ENCODE assay signal across 29 cellular contexts in genomic region chr18:78526923-78527775, GRCh38.
DNase-seq lines count a peak whose midpoint lies in the region; ATAC-seq, FAIRE-seq and TF ChIP-seq lines count a peak whose summit lies in the region.
"Had no signal": no experiment of that assay in that cellular context is flagged by ENCODE, and none has a peak within 500 bp of the region (broad histone marks: within the 10 kb centered on the region; RNA-seq: fewer than 3 reads in every experiment).

No MANE protein-coding gene starts in this region.

- no peak for FAIRE-seq in K562 (lab: Jason Lieb, UNC)
- FAIRE-seq: GM12878, GM19239 had no signal

- H4K91ac ChIP-seq in H9 (ENCODE audit: insufficient read length, low read depth, low read length) = no peak overlapping the region

- peaks cover 0 to 4% of the 10 kb centered on the region in 2 experiments; a peak in 1 of 4 replicates for H3K4me1 Mint-ChIP-seq in H9
- H3K4me1 Mint-ChIP-seq in osteocyte (ENCODE audit: unreplicated experiment) = no peaks in the 10 kb centered on the region
- H3K4me1 Mint-ChIP-seq: activated CD8-positive, alpha-beta memory T cell treated with anti-CD3 and anti-CD28 coated beads, Interleukin-2, amount 10 ng/mL, durations not matched to agents 7 days and 5 days had no signal

- no peak overlapping the region for H3K27ac ChIP-seq in H9 (ENCODE audit: insufficient read length, low read depth, low read length)
- no peak overlapping the region for H3K27ac ChIP-seq in K562 (ENCODE audit: extremely low read depth, low read depth, low read length)
- H3K27ac ChIP-seq: BLaER1, dorsolateral prefrontal cortex, HL-60, KMS-11, Peyer's patch, right lobe of liver, stomach, tibial artery had no signal

- no peak overlapping the region for H4K8ac ChIP-seq in H9 (replicated peaks; ENCODE audit: insufficient read length, low read depth, low read length)

- H3K4me3 Mint-ChIP-seq in H9 (no peak overlapping the region), osteocyte (ENCODE audit: unreplicated experiment) (no peak overlapping the region)
- H3K4me3 Mint-ChIP-seq: activated CD8-positive, alpha-beta memory T cell treated with anti-CD3 and anti-CD28 coated beads, Interleukin-2, amount 10 ng/mL, durations not matched to agents 7 days and 5 days had no signal

- peak; percentile 55 for DNase-seq in H9
- DNase-seq in K562 (ENCODE audit: extremely low read depth in 1 of 4, low spot score in 3 of 4) = no peak
- DNase-seq in iPS-NIHi11 (ENCODE audit: low spot score) = peak; percentile 46
- DNase-seq in osteocyte (ENCODE audit: extremely low spot score, unreplicated experiment) = peak; percentile 76
- DNase-seq in SKM-1 treated with dmso at 0.1 percent for 144 hours (lab: John Stamatoyannopoulos, UW; ENCODE audit: unreplicated experiment) = no peak
- DNase-seq in activated gamma-delta T cell (lab: John Stamatoyannopoulos, UW) = no peak
- DNase-seq in NCI-H1105 (lab: John Stamatoyannopoulos, UW) = no peak
- DNase-seq: activated CD8-positive, alpha-beta memory T cell treated with anti-CD3 and anti-CD28 coated beads, Interleukin-2, amount 10 ng/mL, durations not matched to agents 7 days and 5 days; activated naive CD4-positive, alpha-beta T cell treated with Interleukin-2 at 50 U/mL for 16 hours; activated T-cell treated with anti-CD3 and anti-CD28 coated beads, Interleukin-2, amount 50 U/mL, for 48 hours; cerebellar nuclear complex; dorsolateral prefrontal cortex; foreskin melanocyte; GOT3; MG63; NCI-H1417 treated with DMSO at 0.1 percent for 48 hours; NCI-H2081; NCI-H526; Peyer's patch; right lobe of liver; stimulated activated CD4-positive, alpha-beta T cell treated with anti-CD3 and anti-CD28 coated beads, Interleukin-12 subunit alpha, Interleukin-12 subunit beta, amount 100 ng/mL, for 4 hours; stimulated activated CD4-positive, alpha-beta T cell treated with anti-CD3 and anti-CD28 coated beads, Interleukin-2, amount 100 ng/mL, for 48 hours; stomach; tibial artery had no signal

- peak overlapping the region; percentile 5 for H4K5ac ChIP-seq in H9 (ENCODE audit: insufficient read length, low read depth, low read length)

- POLR2A ChIA-PET in K562 (lab: Yijun Ruan, JAX) = no interaction called here

- H2BK5ac ChIP-seq in H9 (ENCODE audit: insufficient read length, low read length) = no peak overlapping the region

- H3K27ac Mint-ChIP-seq in H9 (no peak overlapping the region), osteocyte (ENCODE audit: unreplicated experiment) (no peak overlapping the region)
- H3K27ac Mint-ChIP-seq: activated CD8-positive, alpha-beta memory T cell treated with anti-CD3 and anti-CD28 coated beads, Interleukin-2, amount 10 ng/mL, durations not matched to agents 7 days and 5 days had no signal

- H2BK120ac ChIP-seq in H9 (ENCODE audit: low read depth, low read length, poor library complexity, severe bottlenecking) = no peak overlapping the region

- no CpG with 5 or more reads among the region's 20 CpGs for WGBS in H9 (ENCODE audit: extremely low coverage, insufficient read length, low lambda C conversion rate)
- 2% methylated on average over 13 of the region's 20 CpGs for WGBS in K562 (ENCODE audit: insufficient coverage, low coverage, missing lambda C conversion rate)

- H3K36me3 ChIP-seq in K562 (ENCODE audit: control insufficient read depth, insufficient read depth, low read length) = no peaks in the 10 kb centered on the region
- H3K36me3 ChIP-seq: BLaER1, MG63, Peyer's patch, right lobe of liver, stomach, tibial artery had no signal

- H4K20me1 ChIP-seq in H9 (ENCODE audit: control insufficient read depth, insufficient read depth, insufficient read length) (no peaks in the 10 kb centered on the region), K562 (replicated peaks; ENCODE audit: control insufficient read depth, insufficient read depth, low read length) (no peaks in the 10 kb centered on the region)
- H4K20me1 ChIP-seq: BLaER1 had no signal

- TF ChIP-seq CTCF in H9 (conservative IDR thresholded peaks at IDR 0.05) (peak; percentile 34), K562 (IDR thresholded peaks at IDR 0.05 in 2 of 3, conservative IDR thresholded peaks at IDR 0.05 in 1 of 3; ENCODE audit: insufficient read depth in 2 of 3, low read depth in 1 of 3, low read length in 3 of 3) (no peak), osteocyte (IDR thresholded peaks at IDR 0.05) (no peak)

- H3K27me3 ChIP-seq in H9 (ENCODE audit: insufficient read depth, low read length) (no peaks in the 10 kb centered on the region), K562 (ENCODE audit: control insufficient read depth in 2 of 2, insufficient read depth in 2 of 2, low read length in 2 of 2) (peaks cover 2 to 21% of the 10 kb centered on the region in 2 experiments; a peak in 2 of 5 replicates)
- H3K27me3 ChIP-seq: BLaER1, Peyer's patch, right lobe of liver had no signal

- H2BK15ac ChIP-seq in H9 (ENCODE audit: low read depth, low read length) = 0 out of 2 replicates have a peak overlapping the region, but pooled peaks have one; percentile 20

- no peak overlapping the region for H2BK20ac ChIP-seq in H9 (ENCODE audit: low read depth, low read length, poor library complexity, severe bottlenecking)

- CTCF ChIA-PET in K562 (lab: Yijun Ruan, JAX; ENCODE audit: low intra/inter-chr PET ratio) = no interaction called here

- no peak overlapping the region for H3K4me3 ChIP-seq in K562
- H3K4me3 ChIP-seq: BLaER1, dorsolateral prefrontal cortex, GM12878, MG63, Peyer's patch, right lobe of liver, stomach, tibial artery had no signal

- H3K36me3 Mint-ChIP-seq in H9 (ENCODE audit: insufficient read depth in 1 of 3, low read depth in 3 of 3) = no peaks in the 10 kb centered on the region
- no peaks in the 10 kb centered on the region for H3K36me3 Mint-ChIP-seq in osteocyte (ENCODE audit: unreplicated experiment)
- H3K36me3 Mint-ChIP-seq: activated CD8-positive, alpha-beta memory T cell treated with anti-CD3 and anti-CD28 coated beads, Interleukin-2, amount 10 ng/mL, durations not matched to agents 7 days and 5 days had no signal

- H3K27me3 Mint-ChIP-seq in H9 (ENCODE audit: low read depth) (no peaks in the 10 kb centered on the region; the same call in 1 of the 2 replicates), osteocyte (ENCODE audit: unreplicated experiment) (no peaks in the 10 kb centered on the region)
- H3K27me3 Mint-ChIP-seq: activated CD8-positive, alpha-beta memory T cell treated with anti-CD3 and anti-CD28 coated beads, Interleukin-2, amount 10 ng/mL, durations not matched to agents 7 days and 5 days had no signal

- TF ChIP-seq POLR2A in K562 (conservative IDR thresholded peaks at IDR 0.05) = no peak

- no peak overlapping the region for H3K56ac ChIP-seq in H9 (ENCODE audit: insufficient read length, low read depth, low read length)

- H3K23me2 ChIP-seq in H9 (ENCODE audit: insufficient read length, low read depth, low read length, poor library complexity, severe bottlenecking) = no peaks in the 10 kb centered on the region

- TF ChIP-seq EP300 in K562 (IDR thresholded peaks at IDR 0.05; ENCODE audit: low read length) = no peak

- peak; percentile 60 for ATAC-seq in K562
- ATAC-seq: activated CD8-positive, alpha-beta memory T cell treated with anti-CD3 and anti-CD28 coated beads, Interleukin-2, amount 10 ng/mL, durations not matched to agents 7 days and 5 days; GM12878 had no signal

- BruUV-seq in K562 (replicated peaks; lab: Mats Ljungman, UMichigan) = no TSS peak

- H3K9me3 Mint-ChIP-seq in H9 (no peaks in the 10 kb centered on the region; a peak in 1 of 5 replicates), osteocyte (ENCODE audit: unreplicated experiment) (peaks cover 43% of the 10 kb centered on the region)

- in situ Hi-C loops in K562 (cut with MboI) = no loop called here

- H3K79me2 ChIP-seq in H9 (ENCODE audit: insufficient read depth, low read length) (no peaks in the 10 kb centered on the region), K562 (ENCODE audit: control insufficient read depth, insufficient read depth, low read length) (no peaks in the 10 kb centered on the region)

- no peaks in the 10 kb centered on the region for H3K9me3 ChIP-seq in H9 (ENCODE audit: control insufficient read depth, low read depth, low read length)
- no peaks in the 10 kb centered on the region for H3K9me3 ChIP-seq in K562 (replicated peaks; ENCODE audit: control insufficient read depth, insufficient read depth, low read depth, low read length)
- H3K9me3 ChIP-seq: BLaER1, MG63, Peyer's patch, right lobe of liver, stomach, tibial artery had no signal

- no peak overlapping the region for H2BK12ac ChIP-seq in H9 (ENCODE audit: insufficient read length, low read depth, low read length)

- H3K4me1 ChIP-seq in H9 (ENCODE audit: insufficient read depth, low read length) = no peaks in the 10 kb centered on the region
- 0 out of 5 replicates have a peak, but pooled peaks cover 0 to 3% of the 10 kb centered on the region in 2 experiments for H3K4me1 ChIP-seq in K562 (replicated peaks in 1 of 2; ENCODE audit: control insufficient read depth in 2 of 2, insufficient read depth in 2 of 2, low read length in 2 of 2)
- H3K4me1 ChIP-seq: Peyer's patch, right lobe of liver had no signal

- no peak overlapping the region for H3K4me2 ChIP-seq in H9 (ENCODE audit: insufficient read depth, insufficient read length, low read length)
- no peak overlapping the region for H3K4me2 ChIP-seq in K562 (ENCODE audit: insufficient read depth, low read length)
- H3K4me2 ChIP-seq: BLaER1, KMS-11 had no signal

- no peak overlapping the region for H3K9ac ChIP-seq in H9 (ENCODE audit: extremely low read depth, insufficient read length, low read length)
- no peak overlapping the region; a peak in 1 of 4 replicates for H3K9ac ChIP-seq in K562 (ENCODE audit: insufficient read depth in 1 of 2, low read depth in 2 of 2, low read length in 2 of 2)
- H3K9ac ChIP-seq: BLaER1, KMS-11 had no signal

- intact Hi-C loops in K562 (cut with micrococcal nuclease) = no loop called here

- no peak for TF ChIP-seq RAD21 in K562 (CRISPR knock-in tag; conservative IDR thresholded peaks at IDR 0.05 in 1 of 2, IDR thresholded peaks at IDR 0.05 in 1 of 2)

- H3K23ac ChIP-seq in H9 (ENCODE audit: insufficient read length, low read depth, low read length) = no peak overlapping the region

- H2AK5ac ChIP-seq in H9 (ENCODE audit: insufficient read length, low read length) = no peak overlapping the region

- no peaks in the 10 kb centered on the region for H3K79me1 ChIP-seq in H9 (ENCODE audit: insufficient read depth, low read depth, low read length, poor library complexity, severe bottlenecking)

- H3T11ph ChIP-seq in H9 (ENCODE audit: low read length) = no peak overlapping the region

- no peaks in the 10 kb centered on the region for H3K9me1 ChIP-seq in K562 (ENCODE audit: control insufficient read depth, insufficient read depth, low read length)

- H3K4ac ChIP-seq in H9 (ENCODE audit: low read depth, low read length) = no peak overlapping the region

- no peak overlapping the region for H3K18ac ChIP-seq in H9 (ENCODE audit: insufficient read length, low read depth, low read length)

- no peak overlapping the region for H2AFZ ChIP-seq in H9 (ENCODE audit: low read length)
- no peak overlapping the region for H2AFZ ChIP-seq in K562 (ENCODE audit: low read depth, low read length)

- H3K14ac ChIP-seq in H9 (ENCODE audit: insufficient read depth, low read length) = no peak overlapping the region

TF ChIP-seq in K562, 482 proteins besides CTCF, POLR2A, EP300 and RAD21:
- TF ChIP-seq ZBTB7A (IDR thresholded peaks at IDR 0.05; ENCODE audit: borderline replicate concordance, control insufficient read depth, low read depth, low read length) = peak; percentile 17; the same call in 1 of the 2 replicates
- TF ChIP-seq HNRNPUL1 (IDR thresholded peaks at IDR 0.05; ENCODE audit: low read length) = no peak
TF ChIP-seq in K562: peak in this region for 1.

Comparison
In these comparisons a context has a peak if more than half of its experiments do, and no peak if none do; other contexts are left out.
1. DNase-seq: peak in H9 (single experiment), iPS-NIHi11 (single experiment) and osteocyte (single experiment); none in K562 (0 of 4), SKM-1 treated with dmso at 0.1 percent for 144 hours (single experiment), activated gamma-delta T cell (single experiment) and NCI-H1105 (single experiment).